13 cellular contexts compared by ENCODE assay signal in the genomic region with DNA sequence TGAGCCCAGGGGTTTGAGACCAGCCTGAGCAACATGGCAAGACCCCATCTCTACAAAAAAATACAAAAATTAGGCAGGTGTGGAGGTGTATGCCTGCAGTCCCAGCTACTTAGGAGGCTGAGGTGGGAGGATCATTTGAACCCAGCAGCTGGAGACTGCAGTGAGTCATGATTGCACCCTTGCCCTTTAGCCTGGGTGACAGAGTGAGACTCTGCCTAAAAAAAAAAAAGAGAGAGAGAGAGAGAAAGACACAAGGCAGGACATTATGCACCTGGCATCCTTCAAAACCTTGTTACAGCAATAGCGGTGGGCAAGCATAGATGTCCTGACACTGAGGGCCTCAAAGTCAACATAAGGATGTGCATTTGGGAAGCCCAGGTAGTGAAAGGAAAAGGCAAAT. TPM values are rescaled to one million over a fixed set of nuclear protein-coding genes. Genes with fewer than 3 reads are reported as not detected.
DNase-seq lines count a peak whose midpoint lies in the region; ATAC-seq and TF ChIP-seq lines count a peak whose summit lies in the region.
"Had no signal": no experiment of that assay in that cellular context is flagged by ENCODE, and none has a peak within 500 bp of the region (broad histone marks: within the 10 kb centered on the region; RNA-seq: fewer than 3 reads in every experiment).

No MANE protein-coding gene starts in this region.

- no peak overlapping the region for H3K4me2 ChIP-seq in hepatocyte
- H3K4me2 ChIP-seq: A549 had no signal

- intact Hi-C loops in transverse colon (cut with DNase I; ENCODE audit: low total_unique reads) = no loop called here
- intact Hi-C loops in breast epithelium (cut with DNase I; ENCODE audit: low total_unique reads) = no loop called here

- no peak for TF ChIP-seq POLR2A in transverse colon (IDR thresholded peaks at IDR 0.05)
- TF ChIP-seq POLR2A in breast epithelium (IDR thresholded peaks at IDR 0.05) = no peak

- peak overlapping the region; percentile 44 for H3K27ac Mint-ChIP-seq in central memory CD8-positive, alpha-beta T cell (ENCODE audit: low read depth)

- no peak overlapping the region for H3K9ac ChIP-seq in mucosa of rectum (ENCODE audit: low read depth in 1 of 2, low read length in 2 of 2)

- H3K79me2 ChIP-seq in hepatocyte = no peaks in the 10 kb centered on the region

- no peaks in the 10 kb centered on the region for H3K9me3 ChIP-seq in hepatocyte (ENCODE audit: low read depth)
- H3K9me3 ChIP-seq in mucosa of rectum (ENCODE audit: control insufficient read depth in 2 of 2, low read length in 2 of 2) = no peaks in the 10 kb centered on the region
- no peaks in the 10 kb centered on the region for H3K9me3 ChIP-seq in transverse colon
- no peaks in the 10 kb centered on the region for H3K9me3 ChIP-seq in breast epithelium
- H3K9me3 ChIP-seq: A549, BE2C, Caco-2 had no signal

- no peaks in the 10 kb centered on the region for H4K20me1 ChIP-seq in hepatocyte (ENCODE audit: insufficient read depth, poor library complexity, severe bottlenecking)

- H3K4me1 ChIP-seq in hepatocyte (ENCODE audit: insufficient read depth) (peaks cover 7% of the 10 kb centered on the region), mucosa of rectum (ENCODE audit: control insufficient read depth in 2 of 2, insufficient read depth in 2 of 2, low read length in 2 of 2) (peaks cover 24 to 26% of the 10 kb centered on the region in 2 donors), transverse colon (peaks cover 9 to 37% (median 24%) of the 10 kb centered on the region in 4 donors), breast epithelium (no peaks in the 10 kb centered on the region)
- H3K4me1 ChIP-seq: BE2C had no signal

- no peaks in the 10 kb centered on the region for H3K9me3 Mint-ChIP-seq in central memory CD8-positive, alpha-beta T cell
- H3K9me3 Mint-ChIP-seq: CD8-positive, alpha-beta memory T cell had no signal

- 88% methylated on average over 1 of the region's 1 CpG for WGBS in hepatocyte (ENCODE audit: low lambda C conversion rate, missing lambda C conversion rate)
- 94% methylated on average over 1 of the region's 1 CpG; no CpG with 5 or more reads in 1 of the 2 donors for WGBS in transverse colon (ENCODE audit: low coverage in 1 of 2), 2 donors

- no peaks in the 10 kb centered on the region for H3K27me3 Mint-ChIP-seq in central memory CD8-positive, alpha-beta T cell

- no peak overlapping the region for H2AFZ ChIP-seq in hepatocyte

- H3K4me3 Mint-ChIP-seq in central memory CD8-positive, alpha-beta T cell = no peak overlapping the region
- H3K4me3 Mint-ChIP-seq: CD8-positive, alpha-beta memory T cell had no signal

- in situ Hi-C loops in transverse colon (cut with MboI; ENCODE audit: low pct_ligation_motif_present in 1 of 4, low pct_unique_long_range_greater_than_20kb in 1 of 4, low sequenced_read_pairs in 3 of 4) = no loop called here

- peaks cover 7% of the 10 kb centered on the region for H3K4me1 Mint-ChIP-seq in central memory CD8-positive, alpha-beta T cell

- H3K27ac ChIP-seq in hepatocyte = peak overlapping the region; percentile 81
- peak overlapping the region; percentile 88 to 91 for H3K27ac ChIP-seq in mucosa of rectum (ENCODE audit: low read depth in 2 of 2, low read length in 2 of 2)
- peak overlapping the region; percentile 75 to 89 (median 84) for H3K27ac ChIP-seq in transverse colon
- H3K27ac ChIP-seq in breast epithelium = no peak overlapping the region
- H3K27ac ChIP-seq: A549, C4-2B had no signal

- TF ChIP-seq EP300 in transverse colon (IDR thresholded peaks at IDR 0.05; ENCODE audit: low read depth) = no peak

- H3K9me2 ChIP-seq in hepatocyte (replicated peaks; ENCODE audit: insufficient read depth) = no peaks in the 10 kb centered on the region

- H3K36me3 ChIP-seq in hepatocyte (replicated peaks; ENCODE audit: insufficient read depth, low read depth) (no peaks in the 10 kb centered on the region), mucosa of rectum (ENCODE audit: control insufficient read depth in 2 of 2, insufficient read depth in 2 of 2, low read length in 2 of 2) (no peaks in the 10 kb centered on the region), transverse colon (no peaks in the 10 kb centered on the region), breast epithelium (no peaks in the 10 kb centered on the region)
- H3K36me3 ChIP-seq: BE2C had no signal

- DNase-seq in central memory CD8-positive, alpha-beta T cell (ENCODE audit: low spot score in 2 of 2) = no peak
- DNase-seq in hepatocyte (ENCODE audit: low spot score) = no peak
- no peak for DNase-seq in transverse colon
- DNase-seq in breast epithelium (ENCODE audit: low spot score in 2 of 2) = no peak
- DNase-seq in activated gamma-delta T cell (lab: John Stamatoyannopoulos, UW) = no peak
- DNase-seq in CD1c-positive myeloid dendritic cell (ENCODE audit: extremely low spot score) = no peak
- DNase-seq: BE2C; Caco-2; CD8-positive, alpha-beta memory T cell; H7 had no signal

- H3K27me3 ChIP-seq in hepatocyte (no peaks in the 10 kb centered on the region), mucosa of rectum (ENCODE audit: control insufficient read depth in 2 of 2, insufficient read depth in 2 of 2, low read length in 2 of 2) (no peaks in the 10 kb centered on the region), transverse colon (no peaks in the 10 kb centered on the region), breast epithelium (no peaks in the 10 kb centered on the region)
- H3K27me3 ChIP-seq: BE2C had no signal

- no peak for TF ChIP-seq CTCF in hepatocyte (IDR thresholded peaks at IDR 0.05; ENCODE audit: poor library complexity)
- no peak for TF ChIP-seq CTCF in transverse colon (IDR thresholded peaks at IDR 0.05)
- no peak for TF ChIP-seq CTCF in breast epithelium (IDR thresholded peaks at IDR 0.05)

- no peak overlapping the region for H3K4me3 ChIP-seq in hepatocyte
- H3K4me3 ChIP-seq in mucosa of rectum (ENCODE audit: low read length in 2 of 2) = no peak overlapping the region
- H3K4me3 ChIP-seq in transverse colon = no peak overlapping the region
- no peak overlapping the region for H3K4me3 ChIP-seq in breast epithelium
- H3K4me3 ChIP-seq: A549 had no signal

- no peak for ATAC-seq in central memory CD8-positive, alpha-beta T cell (replicated peaks; ENCODE audit: extremely low read depth, poor library complexity, severe bottlenecking)
- ATAC-seq: A549 had no signal

- H3K36me3 Mint-ChIP-seq in central memory CD8-positive, alpha-beta T cell (ENCODE audit: insufficient read depth) = no peaks in the 10 kb centered on the region
- H3K36me3 Mint-ChIP-seq: CD8-positive, alpha-beta memory T cell had no signal

RNA-seq across cellular contexts. Expression of gene SIAH1, which starts 19.9 kb away (rescaled TPM):
- total RNA-seq in hepatocyte (40.3 and 45.5 TPM in 2 replicates), transverse colon (10 to 100 TPM; 15.1 to 45.9 (median 27.8) TPM), breast epithelium (10 to 100 TPM; 36.2 to 45.2 (median 44.2) TPM)
- polyA plus RNA-seq in hepatocyte = 38.8 and 39.2 TPM in 2 replicates

Comparison
In these comparisons a context has a peak if more than half of its experiments do, and no peak if none do; other contexts are left out.
1. H3K27ac ChIP-seq: peak in hepatocyte (single experiment), mucosa of rectum (2 of 2) and transverse colon (4 of 4); none in breast epithelium (0 of 2).